In genomic region chr5:31186672-31187267, GRCh38 we compare ENCODE assay signal across 9 cellular contexts. TPM values are rescaled to one million over a fixed set of nuclear protein-coding genes. Genes with fewer than 3 reads are reported as not detected.
DNase-seq lines count a peak whose midpoint lies in the region; ATAC-seq, FAIRE-seq and TF ChIP-seq lines count a peak whose summit lies in the region.
"Had no signal": no experiment of that assay in that cellular context is flagged by ENCODE, and none has a peak within 500 bp of the region (broad histone marks: within the 10 kb centered on the region; RNA-seq: fewer than 3 reads in every experiment).

No MANE protein-coding gene starts in this region.

- H3K36me3 Mint-ChIP-seq in astrocyte (ENCODE audit: low read depth, unreplicated experiment), result no peaks in the 10 kb centered on the region
- no peaks in the 10 kb centered on the region for H3K36me3 Mint-ChIP-seq in stimulated activated effector memory CD8-positive, alpha-beta T cell treated with anti-CD3 and anti-CD28 coated beads, Interleukin-12 subunit alpha, Interleukin-12 subunit beta, amount 100 ng/mL, for 72 hours

- H3K4me3 ChIP-seq in AG04450 (ENCODE audit: low read depth, low read length) (no peak overlapping the region), astrocyte (ENCODE audit: insufficient read depth, low read depth, low read length) (no peak overlapping the region), liver (ENCODE audit: low read depth in 1 of 3, low read length in 3 of 3) (no peak overlapping the region)

- no peak overlapping the region for H3K27ac ChIP-seq in AG04450 (ENCODE audit: low read depth, low read length)
- no peak overlapping the region for H3K27ac ChIP-seq in astrocyte (ENCODE audit: low read depth, low read length)
- H3K27ac ChIP-seq in liver (ENCODE audit: low read depth in 1 of 2, low read length in 2 of 2), result no peak overlapping the region

- ATAC-seq in GM18858 (IDR thresholded peaks at IDR 0.05; ENCODE audit: unreplicated experiment) (peak; percentile 49), HG03457 (IDR thresholded peaks at IDR 0.05; ENCODE audit: unreplicated experiment) (no peak), GM19467 (IDR thresholded peaks at IDR 0.05; ENCODE audit: unreplicated experiment) (no peak)
- no peak for ATAC-seq in stimulated activated effector memory CD8-positive, alpha-beta T cell treated with anti-CD3 and anti-CD28 coated beads, Interleukin-12 subunit alpha, Interleukin-12 subunit beta, amount 100 ng/mL, for 72 hours

- peak; percentile 24 for DNase-seq in AG04450 (ENCODE audit: low read depth, low spot score)
- peak; percentile 23 for DNase-seq in NCI-H2029 treated with DMSO at 0.1 percent for 48 hours (lab: John Stamatoyannopoulos, UW)
- DNase-seq in astrocyte (ENCODE audit: low read depth), result no peak
- DNase-seq in stimulated activated effector memory CD8-positive, alpha-beta T cell treated with anti-CD3 and anti-CD28 coated beads, Interleukin-12 subunit alpha, Interleukin-12 subunit beta, amount 100 ng/mL, for 72 hours (ENCODE audit: low spot score in 2 of 2), result no peak

- CTCF ChIA-PET in AG04450 (lab: Charles Lee), result interaction anchor here (0.6 to 2.6 kb wide), 57 partner anchors 9 to 785 kb away, joined by 3 to 18 read pairs (median 4); no protein-coding TSS in a partner anchor

- no peaks in the 10 kb centered on the region for H3K9me3 Mint-ChIP-seq in astrocyte (ENCODE audit: unreplicated experiment)
- no peaks in the 10 kb centered on the region for H3K9me3 Mint-ChIP-seq in stimulated activated effector memory CD8-positive, alpha-beta T cell treated with anti-CD3 and anti-CD28 coated beads, Interleukin-12 subunit alpha, Interleukin-12 subunit beta, amount 100 ng/mL, for 72 hours

- no peak overlapping the region for H2AFZ ChIP-seq in astrocyte (ENCODE audit: low read depth, low read length)

- POLR2A ChIA-PET in AG04450 (lab: Yijun Ruan, JAX), result no interaction called here

- H3K4me2 ChIP-seq in astrocyte (ENCODE audit: low read length), result no peak overlapping the region

- no peaks in the 10 kb centered on the region for H3K27me3 Mint-ChIP-seq in astrocyte (ENCODE audit: low read depth, unreplicated experiment)

- FAIRE-seq in astrocyte (lab: Jason Lieb, UNC), result peak; percentile 50

- H3K9ac ChIP-seq in astrocyte (ENCODE audit: low read length) (no peak overlapping the region), liver (ENCODE audit: low read depth in 1 of 2, low read length in 2 of 2) (no peak overlapping the region)

- peak; percentile 80 to 83 for TF ChIP-seq RAD21 in liver (IDR thresholded peaks at IDR 0.05)

- peaks cover 14% of the 10 kb centered on the region for H3K4me1 Mint-ChIP-seq in astrocyte (ENCODE audit: low read depth, unreplicated experiment)
- H3K4me1 Mint-ChIP-seq in stimulated activated effector memory CD8-positive, alpha-beta T cell treated with anti-CD3 and anti-CD28 coated beads, Interleukin-12 subunit alpha, Interleukin-12 subunit beta, amount 100 ng/mL, for 72 hours, result no peaks in the 10 kb centered on the region

- no peaks in the 10 kb centered on the region for H4K20me1 ChIP-seq in astrocyte (ENCODE audit: insufficient read depth, low read length)

- no peaks in the 10 kb centered on the region for H3K27me3 ChIP-seq in AG04450 (ENCODE audit: control insufficient read depth, insufficient read depth, low read length)
- H3K27me3 ChIP-seq in astrocyte (ENCODE audit: insufficient read depth, low read length), result no peaks in the 10 kb centered on the region
- H3K27me3 ChIP-seq in liver (ENCODE audit: control insufficient read depth in 4 of 4, insufficient read depth in 4 of 4, low read length in 3 of 4), result no peaks in the 10 kb centered on the region

- peak; percentile 79 for TF ChIP-seq CTCF in AG04450 (IDR thresholded peaks at IDR 0.05; ENCODE audit: low read depth, low read length)
- peak; percentile 86 for TF ChIP-seq CTCF in astrocyte (IDR thresholded peaks at IDR 0.05; ENCODE audit: insufficient read depth, low read depth, low read length)
- peak; percentile 72 for TF ChIP-seq CTCF in liver (IDR thresholded peaks at IDR 0.05; ENCODE audit: low read depth, low read length, missing input control)

- WGBS in liver, result 18% methylated on average over 5 of the region's 5 CpGs

- no peak overlapping the region for H3K27ac Mint-ChIP-seq in astrocyte (ENCODE audit: unreplicated experiment)
- H3K27ac Mint-ChIP-seq in stimulated activated effector memory CD8-positive, alpha-beta T cell treated with anti-CD3 and anti-CD28 coated beads, Interleukin-12 subunit alpha, Interleukin-12 subunit beta, amount 100 ng/mL, for 72 hours, result no peak overlapping the region

- H3K9me3 ChIP-seq in AG04450 (ENCODE audit: control insufficient read depth, insufficient read depth, low read length) (no peaks in the 10 kb centered on the region), astrocyte (ENCODE audit: insufficient read depth, low read depth, low read length) (no peaks in the 10 kb centered on the region), liver (ENCODE audit: control insufficient read depth in 4 of 4, low read length in 3 of 4) (no peaks in the 10 kb centered on the region)

- no peak overlapping the region for H3K4me3 Mint-ChIP-seq in astrocyte (ENCODE audit: unreplicated experiment)
- H3K4me3 Mint-ChIP-seq in stimulated activated effector memory CD8-positive, alpha-beta T cell treated with anti-CD3 and anti-CD28 coated beads, Interleukin-12 subunit alpha, Interleukin-12 subunit beta, amount 100 ng/mL, for 72 hours, result no peak overlapping the region

- H3K4me1 ChIP-seq in astrocyte (ENCODE audit: insufficient read depth, low read length) (no peaks in the 10 kb centered on the region), liver (ENCODE audit: control insufficient read depth in 4 of 4, insufficient read depth in 4 of 4, low read length in 3 of 4) (no peaks in the 10 kb centered on the region)

- no peaks in the 10 kb centered on the region for H3K79me2 ChIP-seq in astrocyte (ENCODE audit: insufficient read depth, low read length)

- H3K36me3 ChIP-seq in astrocyte (ENCODE audit: insufficient read depth, low read length) (no peaks in the 10 kb centered on the region), liver (ENCODE audit: control insufficient read depth in 4 of 4, insufficient read depth in 3 of 4, low read depth in 1 of 4, low read length in 3 of 4) (no peaks in the 10 kb centered on the region)

TF ChIP-seq in liver, 16 proteins besides CTCF, POLR2A, EP300 and RAD21:
- TF ChIP-seq YY1 (IDR thresholded peaks at IDR 0.05) (no peak), REST (IDR thresholded peaks at IDR 0.05) (peak; percentile 28)
TF ChIP-seq in liver: peak in this region for 1.

RNA-seq across cellular contexts. Expression of gene CDH6, which starts 6.7 kb away (rescaled TPM):
- polyA plus RNA-seq in AG04450 (2011; rRNA removed), result 41.7 and 45.7 TPM in 2 replicates
- polyA minus RNA-seq in AG04450 (2011; rRNA and poly(A)+ RNA removed), result 97.3 and 119 TPM in 2 replicates
- 90.1 and 106 TPM in 2 replicates for total RNA-seq in astrocyte
- 1 to 10 TPM; 1.0 to 3.7 TPM for total RNA-seq in liver
- polyA plus RNA-seq in liver, result under 1 TPM; 0.18 to 0.67 TPM
- total RNA-seq: dermis microvascular lymphatic vessel endothelial cell had no signal

Comparison
In these comparisons a context has a peak if more than half of its experiments do, and no peak if none do; other contexts are left out.
1. DNase-seq: peak in AG04450 (single experiment) and NCI-H2029 treated with DMSO at 0.1 percent for 48 hours (single experiment); none in astrocyte (single experiment) and stimulated activated effector memory CD8-positive, alpha-beta T cell treated with anti-CD3 and anti-CD28 coated beads, Interleukin-12 subunit alpha, Interleukin-12 subunit beta, amount 100 ng/mL, for 72 hours (0 of 2).
2. RNA of gene CDH6, which starts 6.7 kb away (total RNA-seq): 90.1 to 106 TPM in astrocyte; 1.0 to 3.7 TPM in liver; every median in the first group is over 10 times any median in the second.
3. Peak in every context shown above with its lines, with median percentiles within 50 percentile points of each other: CTCF ChIP-seq.